4 cellular contexts compared by ENCODE assay signal in the genomic region with DNA sequence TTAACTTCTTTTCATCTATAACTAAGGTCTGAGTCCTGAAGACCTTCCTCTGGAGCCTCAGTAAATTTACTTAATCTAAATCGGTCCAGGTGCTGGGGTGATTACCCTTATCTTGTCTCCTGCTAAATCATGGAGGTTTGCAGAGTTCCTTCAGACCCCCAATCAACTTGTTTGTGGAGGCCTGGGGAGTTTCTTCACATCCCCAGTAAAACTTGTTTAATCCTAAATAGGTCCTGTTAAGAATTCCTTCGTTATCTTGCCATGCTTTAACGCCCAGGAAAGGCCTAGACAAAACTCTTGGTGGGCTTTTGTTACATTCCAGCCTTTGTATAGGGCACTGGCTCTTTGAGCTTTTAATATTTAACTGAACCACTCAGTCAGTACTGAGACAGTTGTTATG. TPM values are rescaled to one million over a fixed set of nuclear protein-coding genes. Genes with fewer than 3 reads are reported as not detected.
"Had no signal": no experiment of that assay in that cellular context is flagged by ENCODE, and none has a peak within 500 bp of the region (broad histone marks: within the 10 kb centered on the region; RNA-seq: fewer than 3 reads in every experiment).

No MANE protein-coding gene starts in this region.

RNA-seq across cellular contexts. Expression of a gene that starts 55.7 kb away (rescaled TPM):
- total RNA-seq: omental fat pad, right lobe of liver, thoracic aorta, vagina had no signal
